8 cellular contexts compared by ENCODE assay signal in the genomic region with DNA sequence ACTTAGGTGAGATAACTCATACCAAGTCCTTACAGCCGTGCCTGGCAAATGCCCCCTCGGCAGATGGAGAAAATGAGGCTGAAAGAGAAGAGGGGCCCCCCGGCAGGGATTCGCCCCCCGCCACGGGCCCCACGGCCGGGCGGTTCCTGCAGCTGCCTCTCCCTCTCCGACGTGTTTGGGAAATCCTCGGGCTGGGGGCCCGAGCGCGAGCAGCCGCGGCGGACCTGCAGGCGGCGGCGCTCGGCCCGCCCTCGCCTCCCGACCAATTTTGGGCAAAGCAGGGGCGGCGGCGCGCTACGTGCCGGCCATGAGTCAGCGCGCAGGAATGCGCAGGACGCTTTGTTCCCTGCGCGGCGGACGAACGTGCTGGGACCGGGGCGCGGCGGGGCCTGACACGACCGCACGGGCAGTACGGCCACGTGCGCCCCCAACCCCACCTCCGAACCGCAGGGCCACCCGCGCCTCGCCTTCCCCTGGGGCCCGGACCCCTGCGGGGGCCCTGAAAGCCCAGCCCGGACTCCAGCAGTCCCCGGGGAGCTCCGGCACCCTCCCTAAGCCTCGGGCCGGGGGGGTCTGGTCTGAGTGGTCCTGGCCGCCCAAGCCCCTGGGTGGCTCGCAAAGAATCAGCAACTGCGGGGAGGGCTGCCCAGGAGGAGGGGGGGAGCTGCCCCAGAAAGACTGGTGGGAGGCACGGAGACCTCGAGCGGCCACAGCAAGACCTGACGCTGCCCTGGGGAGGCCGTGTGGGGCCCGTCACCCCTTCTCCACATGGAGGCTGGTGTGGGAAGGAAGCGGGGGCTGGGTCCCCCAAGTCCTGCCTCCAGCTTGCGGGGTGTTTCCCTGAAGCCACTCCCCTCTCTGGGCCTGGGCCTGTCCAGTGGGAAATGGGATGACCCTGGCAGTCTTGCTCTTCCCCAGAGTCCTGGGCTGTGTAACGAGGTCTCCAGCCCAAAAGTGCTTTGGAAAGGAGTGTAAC. TPM values are rescaled to one million over a fixed set of nuclear protein-coding genes. Genes with fewer than 3 reads are reported as not detected.
DNase-seq lines count a peak whose midpoint lies in the region; ATAC-seq, FAIRE-seq and TF ChIP-seq lines count a peak whose summit lies in the region.

No MANE protein-coding gene starts in this region.

- TF ChIP-seq CTCF in fibroblast of mammary gland (conservative IDR thresholded peaks at IDR 0.05; ENCODE audit: control insufficient read depth, insufficient read depth, low read depth, low read length) (no peak), neural progenitor cell (IDR thresholded peaks at IDR 0.05) (no peak)

- no peak for ATAC-seq in HG03108 (IDR thresholded peaks at IDR 0.05; ENCODE audit: unreplicated experiment)

- no peak overlapping the region for H3K9ac ChIP-seq in neural progenitor cell

- H4K20me1 ChIP-seq in neural progenitor cell (ENCODE audit: low read depth), result no peaks in the 10 kb centered on the region

- no peaks in the 10 kb centered on the region for H3K9me3 Mint-ChIP-seq in neural progenitor cell

- no peaks in the 10 kb centered on the region for H3K9me3 ChIP-seq in neural progenitor cell (ENCODE audit: low read depth)

- H3K4me3 ChIP-seq in fibroblast of mammary gland (ENCODE audit: control insufficient read depth, low read depth, low read length) (no peak overlapping the region), neural progenitor cell (peak overlapping the region; percentile 18)

- peaks cover 12% of the 10 kb centered on the region for H3F3A ChIP-seq in neural progenitor cell (ENCODE audit: low read depth)

- H3K27ac Mint-ChIP-seq in neural progenitor cell, result peak overlapping the region; percentile 97

- peak overlapping the region; percentile 38 for H2AFZ ChIP-seq in neural progenitor cell (replicated peaks)

- H3K4me3 Mint-ChIP-seq in neural progenitor cell, result no peak overlapping the region

- H3K79me2 ChIP-seq in neural progenitor cell (ENCODE audit: low read depth), result no peaks in the 10 kb centered on the region

- FAIRE-seq in urothelium cell line (lab: Jason Lieb, UNC), result peak; percentile 98

- H3K36me3 Mint-ChIP-seq in neural progenitor cell, result no peaks in the 10 kb centered on the region

- DNase-seq in EH (ENCODE audit: low read depth), result peak; percentile 90
- DNase-seq in HuH-7 (ENCODE audit: low spot score), result peak; percentile 66
- DNase-seq in activated CD8-positive, alpha-beta memory T cell treated with anti-CD3 and anti-CD28 coated beads for 48 hours (ENCODE audit: low read depth in 2 of 3, low spot score in 2 of 3), result peak; percentile 22 to 41 (median 35)
- peak; percentile 76 for DNase-seq in fibroblast of mammary gland (ENCODE audit: low read depth)
- DNase-seq in neural progenitor cell (ENCODE audit: low spot score), result peak; percentile 96
- peak; percentile 84 for DNase-seq in urothelium cell line (ENCODE audit: low spot score)
- no peak for DNase-seq in HPDE6-E6E7 (ENCODE audit: extremely low spot score)

- peaks cover 34% of the 10 kb centered on the region for H3K4me1 Mint-ChIP-seq in neural progenitor cell

- H3K4me2 ChIP-seq in neural progenitor cell, result peak overlapping the region; percentile 70

- H3K36me3 ChIP-seq in neural progenitor cell, result no peaks in the 10 kb centered on the region

- peaks cover 15% of the 10 kb centered on the region for H3K4me1 ChIP-seq in neural progenitor cell

- H3K27me3 Mint-ChIP-seq in neural progenitor cell (ENCODE audit: insufficient read depth, low read depth), result peaks cover 6% of the 10 kb centered on the region

- H3K27me3 ChIP-seq in neural progenitor cell, result peaks cover 14% of the 10 kb centered on the region

- H3K27ac ChIP-seq in neural progenitor cell, result no peak overlapping the region

RNA-seq across cellular contexts. Expression of gene EDN2, which starts 11.9 kb away (rescaled TPM):
- total RNA-seq in neural progenitor cell (ENCODE audit: low replicate concordance), result not detected in 2 replicates
